In genomic region chr17:16286947-16287562, GRCh38 we compare ENCODE assay signal across 8 cellular contexts.
DNase-seq lines count a peak whose midpoint lies in the region; ATAC-seq, FAIRE-seq and TF ChIP-seq lines count a peak whose summit lies in the region.

No MANE protein-coding gene starts in this region.

- TF ChIP-seq RAD21 in GM12878 (IDR thresholded peaks at IDR 0.05; ENCODE audit: insufficient read depth, low read depth, low read length) = peak; percentile 32; the same call in 1 of the 2 replicates

- H3K4me1 Mint-ChIP-seq in activated T-cell treated with anti-CD3 and anti-CD28 coated beads, Interleukin-2, amount 50 U/mL, for 4 hours (ENCODE audit: low read depth) = peaks cover 54% of the 10 kb centered on the region

- H3K36me3 ChIP-seq in GM12878 (ENCODE audit: control insufficient read depth in 2 of 2, insufficient read depth in 2 of 2, low read length in 1 of 2) = no peaks in the 10 kb centered on the region
- H3K36me3 ChIP-seq in mesenchymal stem cell (ENCODE audit: control insufficient read depth in 1 of 2, insufficient read depth in 2 of 2, low read depth in 1 of 2, low read length in 2 of 2) = no peaks in the 10 kb centered on the region
- H3K36me3 ChIP-seq in uterus = no peaks in the 10 kb centered on the region

- H4K91ac ChIP-seq in mesenchymal stem cell (ENCODE audit: low read length) = peak overlapping the region; percentile 94

- peak overlapping the region; percentile 73 to 100 for H2BK12ac ChIP-seq in mesenchymal stem cell (ENCODE audit: low read length in 2 of 2)

- intact Hi-C loops in GM12878 (cut with micrococcal nuclease; ENCODE audit: unreplicated experiment) = loop anchor here (1.0 to 5.0 kb wide), 4 partner anchors 66 to 150 kb away; partner anchors contain the start of genes CENPV, PIGL and TRPV2
- intact Hi-C loops in uterus (cut with DNase I; ENCODE audit: low total_unique reads) = no loop called here

- peak overlapping the region in 1 of 2 experiments; percentile 91 for H3K23ac ChIP-seq in mesenchymal stem cell (ENCODE audit: low read length in 2 of 2)

- H3K4me2 ChIP-seq in GM12878 (ENCODE audit: control insufficient read depth, insufficient read depth) = peak overlapping the region; percentile 92
- H3K4me2 ChIP-seq in mesenchymal stem cell (ENCODE audit: low read length, poor library complexity, severe bottlenecking) = peak overlapping the region; percentile 2

- SMC1A ChIA-PET in GM12878 (lab: Charles Lee; ENCODE audit: uncharacterized antibody, unreplicated experiment) = interaction anchor here (0.9 to 3.8 kb wide), 18 partner anchors 13 to 154 kb away, joined by 3 to 28 read pairs (median 4); partner anchors contain the start of genes CENPV, PIGL and TRPV2

- H3K9me3 ChIP-seq in GM12878 (replicated peaks; ENCODE audit: control insufficient read depth, insufficient read depth, low read length) = no peaks in the 10 kb centered on the region
- no peaks in the 10 kb centered on the region for H3K9me3 ChIP-seq in mesenchymal stem cell (ENCODE audit: control insufficient read depth, low read length)
- H3K9me3 ChIP-seq in uterus = no peaks in the 10 kb centered on the region

- H2AFZ ChIP-seq in GM12878 (ENCODE audit: control insufficient read depth, low read depth, low read length) = peak overlapping the region; percentile 29
- H2AFZ ChIP-seq in mesenchymal stem cell (ENCODE audit: low read depth, low read length) = no peak overlapping the region

- peak overlapping the region; percentile 96 for H2AK5ac ChIP-seq in mesenchymal stem cell (ENCODE audit: low read length, severe bottlenecking)

- TF ChIP-seq POLR2A in GM12878 (IDR thresholded peaks at IDR 0.05; ENCODE audit: low read depth, low read length) (peak; percentile 58; the same call in 1 of the 2 replicates), uterus (IDR thresholded peaks at IDR 0.05) (no peak)

- BruUV-seq in GM12878 (replicated peaks; lab: Mats Ljungman, UMichigan) = TSS peak; percentile 67

- H3K14ac ChIP-seq in mesenchymal stem cell (ENCODE audit: low read length in 2 of 2) = peak overlapping the region in 1 of 2 experiments; percentile 92

- 1% methylated on average over 10 of the region's 10 CpGs for WGBS in GM12878 (ENCODE audit: insufficient coverage, insufficient replicate concordance, low lambda C conversion rate, missing lambda C conversion rate)
- WGBS in mesenchymal stem cell = 71% methylated on average over 10 of the region's 10 CpGs

- H3K9me3 Mint-ChIP-seq in activated T-cell treated with anti-CD3 and anti-CD28 coated beads, Interleukin-2, amount 50 U/mL, for 4 hours = no peaks in the 10 kb centered on the region

- in situ Hi-C loops in GM12878 (cut with MboI) = no loop called here

- H3K18ac ChIP-seq in mesenchymal stem cell (ENCODE audit: low read depth in 1 of 2, low read length in 2 of 2) = peak overlapping the region; percentile 92 to 99

- TF ChIP-seq EP300 in GM12878 (IDR thresholded peaks at IDR 0.05; ENCODE audit: borderline replicate concordance in 1 of 2, control insufficient read depth in 1 of 2, low read depth in 2 of 2, low read length in 2 of 2) = peak; percentile 8 to 20; a peak in 1 of 4 replicates

- peak overlapping the region; percentile 72 for H3K4me3 Mint-ChIP-seq in activated T-cell treated with anti-CD3 and anti-CD28 coated beads, Interleukin-2, amount 50 U/mL, for 4 hours

- TF ChIP-seq CTCF in GM12878 (IDR thresholded peaks at IDR 0.05 in 2 of 3, conservative IDR thresholded peaks at IDR 0.05 in 1 of 3; ENCODE audit: control insufficient read depth in 2 of 3, extremely low read depth in 1 of 3, insufficient read depth in 1 of 3, low read depth in 3 of 3, low read length in 3 of 3) = peak; percentile 26 to 41 (median 36); a peak in 4 of 6 replicates
- no peak for TF ChIP-seq CTCF in uterus (IDR thresholded peaks at IDR 0.05)

- peak overlapping the region; percentile 57 for H2BK15ac ChIP-seq in mesenchymal stem cell (ENCODE audit: low read depth, poor library complexity, severe bottlenecking)

- peak overlapping the region; percentile 92 for H3K27ac ChIP-seq in GM12878 (ENCODE audit: control insufficient read depth, insufficient read depth)
- peak overlapping the region; percentile 94 for H3K27ac ChIP-seq in mesenchymal stem cell (ENCODE audit: low read length, poor library complexity, severe bottlenecking)
- H3K27ac ChIP-seq in uterus = peak overlapping the region; percentile 93 to 95

- peaks cover 5% of the 10 kb centered on the region for H3K36me3 Mint-ChIP-seq in activated T-cell treated with anti-CD3 and anti-CD28 coated beads, Interleukin-2, amount 50 U/mL, for 4 hours (ENCODE audit: insufficient read depth)

- no peak for ATAC-seq in activated T-cell treated with anti-CD3 and anti-CD28 coated beads, Interleukin-2, amount 50 U/mL, for 4 hours
- peak; percentile 53 for ATAC-seq in HG03460 (IDR thresholded peaks at IDR 0.05; ENCODE audit: unreplicated experiment)
- ATAC-seq in GM12878 = peak; percentile 83
- ATAC-seq in HG03378 (IDR thresholded peaks at IDR 0.05; ENCODE audit: unreplicated experiment) = no peak

- DNase-seq in activated T-cell treated with anti-CD3 and anti-CD28 coated beads, Interleukin-2, amount 50 U/mL, for 4 hours = no peak
- no peak for DNase-seq in activated T-cell treated with anti-CD3 and anti-CD28 coated beads, Interleukin-2, amount 50 U/mL, for 1 hour
- DNase-seq in GM12878 (ENCODE audit: low read depth, low spot score) (peak; percentile 51), mesenchymal stem cell (no peak), uterus (peak; percentile 26 to 40), NCI-H2196 treated with DMSO at 0.1 percent for 48 hours (lab: John Stamatoyannopoulos, UW; ENCODE audit: unreplicated experiment) (no peak)

- peak overlapping the region; percentile 88 for H4K8ac ChIP-seq in mesenchymal stem cell (ENCODE audit: low read length)

- peak; percentile 65 for FAIRE-seq in GM12878 (lab: Jason Lieb, UNC)

- H2BK120ac ChIP-seq in mesenchymal stem cell (ENCODE audit: low read depth, low read length) = peak overlapping the region; percentile 86

- H3K27me3 ChIP-seq in GM12878 (replicated peaks in 1 of 2; ENCODE audit: control insufficient read depth in 2 of 2, insufficient read depth in 2 of 2, low read length in 1 of 2) (no peaks in the 10 kb centered on the region), mesenchymal stem cell (ENCODE audit: control insufficient read depth in 1 of 2, insufficient read depth in 1 of 2, low read length in 2 of 2) (no peaks in the 10 kb centered on the region), uterus (no peaks in the 10 kb centered on the region)

- POLR2A ChIA-PET in GM12878 (lab: Charles Lee) = interaction anchor here (0.5 to 2.4 kb wide), 11 partner anchors 8 to 128 kb away, joined by 3 to 9 read pairs (median 6); partner anchors contain the start of genes CENPV, NCOR1, PIGL and TRPV2

- H3K27me3 Mint-ChIP-seq in activated T-cell treated with anti-CD3 and anti-CD28 coated beads, Interleukin-2, amount 50 U/mL, for 4 hours (ENCODE audit: low read depth) = no peaks in the 10 kb centered on the region

- H3K4ac ChIP-seq in mesenchymal stem cell (ENCODE audit: low read depth in 1 of 2, low read length in 2 of 2) = peak overlapping the region; percentile 79 to 98

- H3K4me1 ChIP-seq in GM12878 (ENCODE audit: control insufficient read depth, insufficient read depth, low read length) (peaks cover 40% of the 10 kb centered on the region), mesenchymal stem cell (ENCODE audit: control insufficient read depth, insufficient read depth, low read depth, low read length) (peaks cover 25% of the 10 kb centered on the region), uterus (peaks cover 12 to 14% of the 10 kb centered on the region in 2 donors)

- H3K4me3 ChIP-seq in GM12878 (peak overlapping the region; percentile 53), mesenchymal stem cell (ENCODE audit: insufficient read depth in 1 of 2, low read depth in 1 of 2, low read length in 2 of 2) (peak overlapping the region in 1 of 2 experiments; percentile 72), uterus (no peak overlapping the region)

- H4K20me1 ChIP-seq in GM12878 (ENCODE audit: control insufficient read depth, insufficient read depth) = no peaks in the 10 kb centered on the region

- peak overlapping the region; percentile 93 for H2BK5ac ChIP-seq in mesenchymal stem cell (ENCODE audit: low read depth, low read length, poor library complexity, severe bottlenecking)

- peaks cover 4% of the 10 kb centered on the region for H3K79me1 ChIP-seq in mesenchymal stem cell (replicated peaks; ENCODE audit: low read length, poor library complexity, severe bottlenecking)

- CTCF ChIA-PET in GM12878 (lab: Yijun Ruan, JAX) = interaction anchor here (0.7 to 4.7 kb wide), 15 partner anchors 11 to 234 kb away, joined by 3 to 38 read pairs (median 5); partner anchors contain the start of genes CENPV, NCOR1, PIGL and TRPV2

- peak overlapping the region; percentile 86 for H3K9ac ChIP-seq in GM12878 (ENCODE audit: control insufficient read depth, insufficient read depth, low read length)
- peak overlapping the region; percentile 88 for H3K9ac ChIP-seq in mesenchymal stem cell (ENCODE audit: low read length)

- H3K79me2 ChIP-seq in GM12878 (ENCODE audit: control insufficient read depth, insufficient read depth, low read length) = no peaks in the 10 kb centered on the region

- RAD21 ChIA-PET in GM12878 (lab: Charles Lee; ENCODE audit: unreplicated experiment) = interaction anchor here (0.7 to 5.8 kb wide), 14 partner anchors 18 to 151 kb away, joined by 3 to 30 read pairs (median 7); partner anchors contain the start of genes NCOR1, PIGL and TRPV2

TF ChIP-seq in GM12878, 131 proteins besides CTCF, POLR2A, EP300 and RAD21 (continues in another document):
- TF ChIP-seq, protein P1, sequence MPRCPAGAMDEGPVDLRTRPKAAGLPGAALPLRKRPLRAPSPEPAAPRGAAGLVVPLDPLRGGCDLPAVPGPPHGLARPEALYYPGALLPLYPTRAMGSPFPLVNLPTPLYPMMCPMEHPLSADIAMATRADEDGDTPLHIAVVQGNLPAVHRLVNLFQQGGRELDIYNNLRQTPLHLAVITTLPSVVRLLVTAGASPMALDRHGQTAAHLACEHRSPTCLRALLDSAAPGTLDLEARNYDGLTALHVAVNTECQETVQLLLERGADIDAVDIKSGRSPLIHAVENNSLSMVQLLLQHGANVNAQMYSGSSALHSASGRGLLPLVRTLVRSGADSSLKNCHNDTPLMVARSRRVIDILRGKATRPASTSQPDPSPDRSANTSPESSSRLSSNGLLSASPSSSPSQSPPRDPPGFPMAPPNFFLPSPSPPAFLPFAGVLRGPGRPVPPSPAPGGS (IDR thresholded peaks at IDR 0.05; ENCODE audit: borderline replicate concordance, insufficient read depth, low read depth, low read length, poor library complexity, severe bottlenecking) = no peak
- TF ChIP-seq SMC3 (IDR thresholded peaks at IDR 0.05; ENCODE audit: borderline replicate concordance, low read length) (peak; percentile 45; the same call in 1 of the 2 replicates), SRF (IDR thresholded peaks at IDR 0.05; ENCODE audit: low read depth in 2 of 2, low read length in 2 of 2) (no peak), ZBED1 (IDR thresholded peaks at IDR 0.05; ENCODE audit: borderline replicate concordance) (peak; percentile 10; the same call in 1 of the 2 replicates), CREB1 (IDR thresholded peaks at IDR 0.05; ENCODE audit: low read depth) (no peak), FOXM1 (IDR thresholded peaks at IDR 0.05; ENCODE audit: low read depth, low read length) (no peak; the same call in none of the 2 replicates), ZNF207 (IDR thresholded peaks at IDR 0.05; ENCODE audit: borderline replicate concordance) (no peak)

Comparison
In these comparisons a context has a peak if more than half of its experiments do, and no peak if none do; other contexts are left out.
1. ATAC-seq: peak in HG03460 (single experiment) and GM12878 (single experiment); none in activated T-cell treated with anti-CD3 and anti-CD28 coated beads, Interleukin-2, amount 50 U/mL, for 4 hours (0 of 2) and HG03378 (single experiment).
2. DNase-seq: peak in GM12878 (single experiment) and uterus (2 of 2); none in activated T-cell treated with anti-CD3 and anti-CD28 coated beads, Interleukin-2, amount 50 U/mL, for 4 hours (single experiment), activated T-cell treated with anti-CD3 and anti-CD28 coated beads, Interleukin-2, amount 50 U/mL, for 1 hour (single experiment), mesenchymal stem cell (single experiment) and NCI-H2196 treated with DMSO at 0.1 percent for 48 hours (single experiment).
3. CTCF ChIP-seq: peak in GM12878 (3 of 3); none in uterus (0 of 4).
4. Peak in every context shown above with its lines, with median percentiles within 50 percentile points of each other: H3K27ac ChIP-seq.